ENCODE assay signal across 18 cellular contexts in the genomic region with DNA sequence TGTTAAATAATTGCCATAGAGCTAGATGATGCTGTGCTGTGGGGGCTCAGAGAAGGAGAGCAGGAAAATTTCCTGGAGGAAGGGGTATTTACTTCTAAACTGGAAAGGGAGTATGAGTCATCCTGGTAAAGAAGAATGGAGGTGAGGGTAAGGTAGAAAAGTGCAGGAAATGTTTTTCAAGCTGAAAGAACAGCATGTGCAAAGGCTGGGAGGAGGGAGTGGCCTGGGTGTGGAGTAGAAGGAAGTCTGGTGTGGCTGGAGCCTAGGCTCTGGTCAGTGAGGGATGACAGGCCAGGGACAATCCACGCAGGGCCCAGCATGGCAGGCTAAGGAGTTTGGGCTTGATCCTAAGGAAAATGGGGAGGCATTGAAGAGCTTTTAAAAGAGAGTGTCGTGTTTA. TPM values are rescaled to one million over a fixed set of nuclear protein-coding genes. Genes with fewer than 3 reads are reported as not detected.
"Had no signal": no experiment of that assay in that cellular context is flagged by ENCODE, and none has a peak within 500 bp of the region (broad histone marks: within the 10 kb centered on the region; RNA-seq: fewer than 3 reads in every experiment).

No MANE protein-coding gene starts in this region.

- H3K36me3 ChIP-seq: ascending aorta, pancreas, thoracic aorta had no signal

- H3K27me3 ChIP-seq: ascending aorta, pancreas had no signal

- H3K4me1 ChIP-seq: ascending aorta had no signal

- ATAC-seq: activated CD8-positive, alpha-beta T cell treated with anti-CD3 and anti-CD28 coated beads for 36 hours; activated T-helper 17 cell treated with anti-CD3 and anti-CD28 coated beads, Interleukin-2, amount 50 U/mL, for 72 hours; left ventricle myocardium superior; pancreas; sciatic nerve; stimulated activated naive B cell treated with anti-CD40 and anti-IgM and Interleukin-4, amounts not matched to agents 10 μg/mL and 1 μg/mL and 100 μg/mL, for 72 hours had no signal

- H3K27ac Mint-ChIP-seq: activated CD4-positive, alpha-beta T cell treated with anti-CD3 and anti-CD28 coated beads, Interleukin-2, amount 10 ng/mL, durations not matched to agents 24 days and 14 days; activated CD8-positive, alpha-beta T cell treated with anti-CD3 and anti-CD28 coated beads for 36 hours; activated naive CD4-positive, alpha-beta T cell treated with anti-CD3 and anti-CD28 coated beads, Interleukin-2, amount 10 ng/mL, durations not matched to agents 7 days and 5 days; activated T-helper 17 cell treated with anti-CD3 and anti-CD28 coated beads, Interleukin-2, amount 50 U/mL, for 72 hours; memory B cell; stimulated activated naive B cell treated with anti-CD40 and anti-IgM and Interleukin-4, amounts not matched to agents 10 μg/mL and 1 μg/mL and 100 μg/mL, for 72 hours had no signal

- H3K36me3 Mint-ChIP-seq: activated naive CD4-positive, alpha-beta T cell treated with anti-CD3 and anti-CD28 coated beads, Interleukin-2, amount 10 ng/mL, durations not matched to agents 7 days and 5 days had no signal

- H3K9me3 ChIP-seq: pancreas, thoracic aorta had no signal

- H3K9me3 Mint-ChIP-seq: activated CD4-positive, alpha-beta T cell treated with anti-CD3 and anti-CD28 coated beads, Interleukin-2, amount 10 ng/mL, durations not matched to agents 24 days and 14 days had no signal

- H3K4me3 Mint-ChIP-seq: activated CD4-positive, alpha-beta T cell treated with anti-CD3 and anti-CD28 coated beads, Interleukin-2, amount 10 ng/mL, durations not matched to agents 24 days and 14 days; activated CD8-positive, alpha-beta T cell treated with anti-CD3 and anti-CD28 coated beads for 36 hours; activated naive CD4-positive, alpha-beta T cell treated with anti-CD3 and anti-CD28 coated beads, Interleukin-2, amount 10 ng/mL, durations not matched to agents 7 days and 5 days; activated T-helper 17 cell treated with anti-CD3 and anti-CD28 coated beads, Interleukin-2, amount 50 U/mL, for 72 hours; memory B cell; stimulated activated naive B cell treated with anti-CD40 and anti-IgM and Interleukin-4, amounts not matched to agents 10 μg/mL and 1 μg/mL and 100 μg/mL, for 72 hours had no signal

- H3K27ac ChIP-seq: ascending aorta, pancreas, SK-N-MC, thoracic aorta had no signal

- DNase-seq: activated CD4-positive, alpha-beta T cell treated with anti-CD3 and anti-CD28 coated beads, Interleukin-2, amount 10 ng/mL, durations not matched to agents 24 days and 14 days; activated CD4-positive, CD25-positive, alpha-beta regulatory T cell; activated CD8-positive, alpha-beta T cell treated with anti-CD3 and anti-CD28 coated beads for 36 hours; activated naive CD4-positive, alpha-beta T cell treated with anti-CD3 and anti-CD28 coated beads, Interleukin-2, amount 10 ng/mL, durations not matched to agents 7 days and 5 days; activated T-cell treated with anti-CD3 and anti-CD28 coated beads, Interleukin-2, amount 50 U/mL, for 1 hour; effector CD8-positive, alpha-beta T cell; hypothalamus; left ventricle myocardium superior; naive B cell; stimulated activated naive B cell treated with anti-CD40 and anti-IgM and Interleukin-4, amounts not matched to agents 10 μg/mL and 1 μg/mL and 100 μg/mL, for 72 hours; T-helper 9 cell had no signal

- H3K4me1 Mint-ChIP-seq: activated CD4-positive, alpha-beta T cell treated with anti-CD3 and anti-CD28 coated beads, Interleukin-2, amount 10 ng/mL, durations not matched to agents 24 days and 14 days; activated naive CD4-positive, alpha-beta T cell treated with anti-CD3 and anti-CD28 coated beads, Interleukin-2, amount 10 ng/mL, durations not matched to agents 7 days and 5 days; activated T-helper 17 cell treated with anti-CD3 and anti-CD28 coated beads, Interleukin-2, amount 50 U/mL, for 72 hours; memory B cell; naive B cell; stimulated activated naive B cell treated with anti-CD40 and anti-IgM and Interleukin-4, amounts not matched to agents 10 μg/mL and 1 μg/mL and 100 μg/mL, for 72 hours had no signal

- H3K4me3 ChIP-seq: ascending aorta, pancreas, SK-N-MC, thoracic aorta had no signal

RNA-seq across cellular contexts. Expression of a gene that starts 45.9 kb away (rescaled TPM):
- total RNA-seq: left ventricle myocardium superior had no signal
